9 cellular contexts compared by ENCODE assay signal in the genomic region with DNA sequence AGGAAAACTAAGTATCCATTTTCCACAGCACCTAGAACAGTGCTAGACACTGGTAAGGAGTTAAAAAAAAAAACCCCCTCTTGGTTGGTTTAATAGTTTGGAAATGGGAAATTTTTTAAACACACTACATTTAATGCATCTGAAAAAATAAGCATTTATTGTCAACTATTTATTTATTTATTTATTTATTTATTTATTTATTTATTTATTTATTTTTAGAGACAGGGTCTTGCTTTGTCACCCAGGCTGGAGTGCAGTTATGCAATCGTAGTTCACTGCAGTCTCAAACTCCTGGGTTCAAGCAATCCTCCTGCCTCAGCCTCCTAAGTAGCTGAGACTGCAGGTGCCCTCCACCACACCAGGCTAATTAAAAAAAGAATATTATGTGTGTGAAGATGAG. TPM values are rescaled to one million over a fixed set of nuclear protein-coding genes. Genes with fewer than 3 reads are reported as not detected.
"Had no signal": no experiment of that assay in that cellular context is flagged by ENCODE, and none has a peak within 500 bp of the region (broad histone marks: within the 10 kb centered on the region; RNA-seq: fewer than 3 reads in every experiment).

No MANE protein-coding gene starts in this region.

- H3K4me3 ChIP-seq: K562 had no signal

- ATAC-seq: HepG2, K562 had no signal

- H3K4me1 Mint-ChIP-seq: IgD-negative memory B cell had no signal

- H3K36me3 Mint-ChIP-seq: IgD-negative memory B cell had no signal

- DNase-seq: IMR-90, KBM-7, KG1 had no signal

- H3K27me3 Mint-ChIP-seq: IgD-negative memory B cell had no signal

- FAIRE-seq: HepG2, HTR-8/SVneo, K562 had no signal

- H3K27ac Mint-ChIP-seq: IgD-negative memory B cell had no signal

- H3K9me3 Mint-ChIP-seq: IgD-negative memory B cell had no signal

- H3K27ac ChIP-seq: HL-60 had no signal

- H3K4me3 Mint-ChIP-seq: IgD-negative memory B cell had no signal

RNA-seq across cellular contexts. Expression of a gene that starts 51.6 kb away (rescaled TPM):
- total RNA-seq: HepG2, HT-29, K562 had no signal
- polyA plus RNA-seq: HepG2, IgD-negative memory B cell had no signal
